13 cellular contexts compared by ENCODE assay signal in genomic region chr7:96401200-96401599, GRCh38.
DNase-seq lines count a peak whose midpoint lies in the region; ATAC-seq and TF ChIP-seq lines count a peak whose summit lies in the region.
"Had no signal": no experiment of that assay in that cellular context is flagged by ENCODE, and none has a peak within 500 bp of the region (broad histone marks: within the 10 kb centered on the region; RNA-seq: fewer than 3 reads in every experiment).

No MANE protein-coding gene starts in this region.

- H3K27me3 ChIP-seq in adrenal gland (no peaks in the 10 kb centered on the region), spleen (replicated peaks in 1 of 7) (no peaks in the 10 kb centered on the region)
- H3K27me3 ChIP-seq: BLaER1 treated with 17β-estradiol and CSF1 and Interleukin-3, amounts not matched to agents 10 nM and 100 nM; Peyer's patch had no signal

- TF ChIP-seq CTCF in adrenal gland (IDR thresholded peaks at IDR 0.05) (no peak), spleen (IDR thresholded peaks at IDR 0.05 in 8 of 11, conservative IDR thresholded peaks at IDR 0.05 in 3 of 11) (no peak), osteocyte (IDR thresholded peaks at IDR 0.05) (no peak)

- 28 to 61% (median 44%) methylated on average over 2 of the region's 2 CpGs for WGBS in adrenal gland, 4 donors
- WGBS in spleen, 5 donors: 20 to 50% (median 46%) methylated on average over 2 of the region's 2 CpGs

- DNase-seq in SKM-1 treated with dmso at 0.1 percent for 144 hours (lab: John Stamatoyannopoulos, UW; ENCODE audit: unreplicated experiment): peak; percentile 2
- no peak for DNase-seq in SKM-1 (lab: John Stamatoyannopoulos, UW; ENCODE audit: unreplicated experiment)
- peak in 4 of 7 donors; percentile 11 to 32 (median 20) for DNase-seq in adrenal gland
- peak; percentile 87 for DNase-seq in left lobe of liver (ENCODE audit: low spot score)
- no peak for DNase-seq in spleen
- no peak for DNase-seq in NCI-H1694 treated with DMSO at 0.1 percent for 48 hours (lab: John Stamatoyannopoulos, UW)
- no peak for DNase-seq in osteocyte (ENCODE audit: extremely low spot score, unreplicated experiment)
- no peak for DNase-seq in stimulated activated naive CD4-positive, alpha-beta T cell (lab: John Stamatoyannopoulos, UW)
- DNase-seq: GOT3, NCI-H2029 treated with DMSO at 0.1 percent for 48 hours, Peyer's patch, SHP77 treated with DMSO at 0.1 percent for 48 hours had no signal

- H3K9me3 ChIP-seq in adrenal gland (replicated peaks in 1 of 3) (no peaks in the 10 kb centered on the region), spleen (peaks cover 0 to 3% (median 0%) of the 10 kb centered on the region in 8 donors)
- H3K9me3 ChIP-seq: Peyer's patch had no signal

- intact Hi-C loops in adrenal gland (cut with DNase I): no loop called here
- intact Hi-C loops in spleen (cut with DNase I; ENCODE audit: low total_unique reads): no loop called here

- no peaks in the 10 kb centered on the region for H3K36me3 ChIP-seq in adrenal gland (replicated peaks in 1 of 2)
- no peaks in the 10 kb centered on the region for H3K36me3 ChIP-seq in spleen
- H3K36me3 ChIP-seq: BLaER1 treated with 17β-estradiol and CSF1 and Interleukin-3, amounts not matched to agents 10 nM and 100 nM; Peyer's patch had no signal

- no peaks in the 10 kb centered on the region for H3K4me1 ChIP-seq in adrenal gland (replicated peaks in 1 of 2)
- peaks cover 0 to 7% (median 0%) of the 10 kb centered on the region in 6 donors for H3K4me1 ChIP-seq in spleen
- H3K4me1 ChIP-seq: BLaER1 treated with 17β-estradiol and CSF1 and Interleukin-3, amounts not matched to agents 10 nM and 100 nM; Peyer's patch had no signal

- peaks cover 4% of the 10 kb centered on the region for H3K4me1 Mint-ChIP-seq in osteocyte (ENCODE audit: unreplicated experiment)

- peaks cover 2% of the 10 kb centered on the region for H3K27me3 Mint-ChIP-seq in osteocyte (ENCODE audit: unreplicated experiment)

- TF ChIP-seq POLR2A in adrenal gland (IDR thresholded peaks at IDR 0.05) (no peak), spleen (IDR thresholded peaks at IDR 0.05) (no peak)

- H3K9me3 Mint-ChIP-seq in osteocyte (ENCODE audit: unreplicated experiment): no peaks in the 10 kb centered on the region

- peak; percentile 96 for ATAC-seq in left lobe of liver

- H3K36me3 Mint-ChIP-seq in osteocyte (ENCODE audit: unreplicated experiment): no peaks in the 10 kb centered on the region

- H3K27ac ChIP-seq in adrenal gland (no peak overlapping the region), spleen (peak overlapping the region; percentile 15 to 73 (median 50))
- H3K27ac ChIP-seq: BLaER1 treated with 17β-estradiol and CSF1 and Interleukin-3, amounts not matched to agents 10 nM and 100 nM; Peyer's patch had no signal

- H3K27ac Mint-ChIP-seq in osteocyte (ENCODE audit: unreplicated experiment): no peak overlapping the region

- H3K4me3 Mint-ChIP-seq in osteocyte (ENCODE audit: unreplicated experiment): no peak overlapping the region

- H3K4me3 ChIP-seq in adrenal gland: no peak overlapping the region
- H3K4me3 ChIP-seq in spleen: no peak overlapping the region
- H3K4me3 ChIP-seq: BLaER1 treated with 17β-estradiol and CSF1 and Interleukin-3, amounts not matched to agents 10 nM and 100 nM; Peyer's patch had no signal

Comparison
In these comparisons a context has a peak if more than half of its experiments do, and no peak if none do; other contexts are left out.
1. DNase-seq: peak in SKM-1 treated with dmso at 0.1 percent for 144 hours (single experiment), adrenal gland (4 of 7) and left lobe of liver (single experiment); none in SKM-1 (single experiment), spleen (single experiment), NCI-H1694 treated with DMSO at 0.1 percent for 48 hours (single experiment), osteocyte (single experiment) and stimulated activated naive CD4-positive, alpha-beta T cell (0 of 6).
2. H3K27ac ChIP-seq: peak in spleen (8 of 8); none in adrenal gland (0 of 5).